1 cellular context compared by ENCODE assay signal in the genomic region with DNA sequence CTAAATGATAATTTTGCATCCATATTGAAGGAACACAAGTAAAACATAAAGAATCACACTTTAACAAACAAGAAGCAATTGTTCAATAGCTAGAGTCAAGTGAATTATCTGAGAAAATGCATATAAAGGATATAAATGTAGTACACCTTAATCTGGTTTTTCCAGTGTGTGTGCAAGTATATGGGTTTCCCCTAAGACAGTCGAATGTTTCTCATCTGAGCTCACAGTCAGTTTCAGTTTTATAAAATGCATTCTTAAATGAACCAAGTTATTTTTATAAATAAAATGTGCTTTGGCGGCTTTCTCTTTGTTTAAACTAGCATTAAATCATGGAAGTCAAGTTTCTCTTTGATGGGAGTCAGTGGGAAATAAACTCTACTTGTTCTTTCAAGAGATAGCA.
TF ChIP-seq lines count a peak whose summit lies in the region.

No MANE protein-coding gene starts in this region.

TF ChIP-seq in SK-N-SH treated with all-trans-retinoic acid at 6 μM for 48 hours, 23 proteins besides CTCF, POLR2A, EP300 and RAD21 (continued from another document):
- TF ChIP-seq CSDC2 (CRISPR knock-in tag; IDR thresholded peaks at IDR 0.05) = no peak
- no peak for TF ChIP-seq ZFP30 (CRISPR knock-in tag; IDR thresholded peaks at IDR 0.05)
- no peak for TF ChIP-seq ZNF565 (CRISPR knock-in tag; conservative IDR thresholded peaks at IDR 0.05; ENCODE audit: low read depth)
- TF ChIP-seq, protein P1, sequence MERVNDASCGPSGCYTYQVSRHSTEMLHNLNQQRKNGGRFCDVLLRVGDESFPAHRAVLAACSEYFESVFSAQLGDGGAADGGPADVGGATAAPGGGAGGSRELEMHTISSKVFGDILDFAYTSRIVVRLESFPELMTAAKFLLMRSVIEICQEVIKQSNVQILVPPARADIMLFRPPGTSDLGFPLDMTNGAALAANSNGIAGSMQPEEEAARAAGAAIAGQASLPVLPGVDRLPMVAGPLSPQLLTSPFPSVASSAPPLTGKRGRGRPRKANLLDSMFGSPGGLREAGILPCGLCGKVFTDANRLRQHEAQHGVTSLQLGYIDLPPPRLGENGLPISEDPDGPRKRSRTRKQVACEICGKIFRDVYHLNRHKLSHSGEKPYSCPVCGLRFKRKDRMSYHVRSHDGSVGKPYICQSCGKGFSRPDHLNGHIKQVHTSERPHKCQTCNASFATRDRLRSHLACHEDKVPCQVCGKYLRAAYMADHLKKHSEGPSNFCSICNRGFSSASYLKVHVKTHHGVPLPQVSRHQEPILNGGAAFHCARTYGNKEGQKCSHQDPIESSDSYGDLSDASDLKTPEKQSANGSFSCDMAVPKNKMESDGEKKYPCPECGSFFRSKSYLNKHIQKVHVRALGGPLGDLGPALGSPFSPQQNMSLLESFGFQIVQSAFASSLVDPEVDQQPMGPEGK (CRISPR knock-in tag; IDR thresholded peaks at IDR 0.05; ENCODE audit: borderline replicate concordance) = no peak
